In the genomic region with DNA sequence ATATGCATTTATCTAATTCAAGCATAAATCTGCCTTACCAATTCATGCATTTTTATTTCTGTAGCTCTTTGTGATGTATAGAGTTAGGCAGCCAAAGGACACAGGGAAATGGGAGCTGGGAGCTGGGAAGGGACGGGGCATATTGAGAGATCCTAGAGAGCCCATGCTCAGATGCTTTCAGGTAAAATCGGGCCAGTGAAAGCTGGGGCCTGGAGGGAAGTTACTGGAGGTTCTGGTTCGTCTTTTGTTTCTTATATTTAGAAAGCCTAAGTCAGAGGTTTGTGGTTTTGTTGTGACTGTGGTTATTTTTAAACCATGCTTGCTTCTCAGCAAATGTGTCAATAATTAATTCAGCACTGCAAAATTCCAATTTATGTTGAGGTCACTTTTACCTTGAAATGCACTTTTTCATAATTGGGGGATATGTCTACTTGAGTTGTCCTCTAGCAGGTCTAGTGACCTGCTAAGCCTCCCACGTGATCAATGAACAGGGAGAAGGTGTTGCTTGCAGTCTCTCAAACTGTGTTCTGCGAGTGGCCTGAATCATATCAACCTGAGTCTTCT, we compare ENCODE assay signal across 1 cellular context.
TF ChIP-seq lines count a peak whose summit lies in the region.

No MANE protein-coding gene starts in this region.

TF ChIP-seq in GM23338, 12 proteins besides CTCF, POLR2A, EP300 and RAD21 (continued from another document):
- TF ChIP-seq JUNB (IDR thresholded peaks at IDR 0.05; ENCODE audit: unreplicated experiment): no peak
- no peak for TF ChIP-seq EZH2phosphoT487 (IDR thresholded peaks at IDR 0.05; ENCODE audit: unreplicated experiment)
- no peak for TF ChIP-seq NANOG (IDR thresholded peaks at IDR 0.05; ENCODE audit: borderline replicate concordance)
- no peak for TF ChIP-seq EZH2 (IDR thresholded peaks at IDR 0.05; ENCODE audit: low read depth, unreplicated experiment)
- TF ChIP-seq, protein P1, sequence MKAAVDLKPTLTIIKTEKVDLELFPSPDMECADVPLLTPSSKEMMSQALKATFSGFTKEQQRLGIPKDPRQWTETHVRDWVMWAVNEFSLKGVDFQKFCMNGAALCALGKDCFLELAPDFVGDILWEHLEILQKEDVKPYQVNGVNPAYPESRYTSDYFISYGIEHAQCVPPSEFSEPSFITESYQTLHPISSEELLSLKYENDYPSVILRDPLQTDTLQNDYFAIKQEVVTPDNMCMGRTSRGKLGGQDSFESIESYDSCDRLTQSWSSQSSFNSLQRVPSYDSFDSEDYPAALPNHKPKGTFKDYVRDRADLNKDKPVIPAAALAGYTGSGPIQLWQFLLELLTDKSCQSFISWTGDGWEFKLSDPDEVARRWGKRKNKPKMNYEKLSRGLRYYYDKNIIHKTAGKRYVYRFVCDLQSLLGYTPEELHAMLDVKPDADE (IDR thresholded peaks at IDR 0.05): no peak
- TF ChIP-seq, protein P2, sequence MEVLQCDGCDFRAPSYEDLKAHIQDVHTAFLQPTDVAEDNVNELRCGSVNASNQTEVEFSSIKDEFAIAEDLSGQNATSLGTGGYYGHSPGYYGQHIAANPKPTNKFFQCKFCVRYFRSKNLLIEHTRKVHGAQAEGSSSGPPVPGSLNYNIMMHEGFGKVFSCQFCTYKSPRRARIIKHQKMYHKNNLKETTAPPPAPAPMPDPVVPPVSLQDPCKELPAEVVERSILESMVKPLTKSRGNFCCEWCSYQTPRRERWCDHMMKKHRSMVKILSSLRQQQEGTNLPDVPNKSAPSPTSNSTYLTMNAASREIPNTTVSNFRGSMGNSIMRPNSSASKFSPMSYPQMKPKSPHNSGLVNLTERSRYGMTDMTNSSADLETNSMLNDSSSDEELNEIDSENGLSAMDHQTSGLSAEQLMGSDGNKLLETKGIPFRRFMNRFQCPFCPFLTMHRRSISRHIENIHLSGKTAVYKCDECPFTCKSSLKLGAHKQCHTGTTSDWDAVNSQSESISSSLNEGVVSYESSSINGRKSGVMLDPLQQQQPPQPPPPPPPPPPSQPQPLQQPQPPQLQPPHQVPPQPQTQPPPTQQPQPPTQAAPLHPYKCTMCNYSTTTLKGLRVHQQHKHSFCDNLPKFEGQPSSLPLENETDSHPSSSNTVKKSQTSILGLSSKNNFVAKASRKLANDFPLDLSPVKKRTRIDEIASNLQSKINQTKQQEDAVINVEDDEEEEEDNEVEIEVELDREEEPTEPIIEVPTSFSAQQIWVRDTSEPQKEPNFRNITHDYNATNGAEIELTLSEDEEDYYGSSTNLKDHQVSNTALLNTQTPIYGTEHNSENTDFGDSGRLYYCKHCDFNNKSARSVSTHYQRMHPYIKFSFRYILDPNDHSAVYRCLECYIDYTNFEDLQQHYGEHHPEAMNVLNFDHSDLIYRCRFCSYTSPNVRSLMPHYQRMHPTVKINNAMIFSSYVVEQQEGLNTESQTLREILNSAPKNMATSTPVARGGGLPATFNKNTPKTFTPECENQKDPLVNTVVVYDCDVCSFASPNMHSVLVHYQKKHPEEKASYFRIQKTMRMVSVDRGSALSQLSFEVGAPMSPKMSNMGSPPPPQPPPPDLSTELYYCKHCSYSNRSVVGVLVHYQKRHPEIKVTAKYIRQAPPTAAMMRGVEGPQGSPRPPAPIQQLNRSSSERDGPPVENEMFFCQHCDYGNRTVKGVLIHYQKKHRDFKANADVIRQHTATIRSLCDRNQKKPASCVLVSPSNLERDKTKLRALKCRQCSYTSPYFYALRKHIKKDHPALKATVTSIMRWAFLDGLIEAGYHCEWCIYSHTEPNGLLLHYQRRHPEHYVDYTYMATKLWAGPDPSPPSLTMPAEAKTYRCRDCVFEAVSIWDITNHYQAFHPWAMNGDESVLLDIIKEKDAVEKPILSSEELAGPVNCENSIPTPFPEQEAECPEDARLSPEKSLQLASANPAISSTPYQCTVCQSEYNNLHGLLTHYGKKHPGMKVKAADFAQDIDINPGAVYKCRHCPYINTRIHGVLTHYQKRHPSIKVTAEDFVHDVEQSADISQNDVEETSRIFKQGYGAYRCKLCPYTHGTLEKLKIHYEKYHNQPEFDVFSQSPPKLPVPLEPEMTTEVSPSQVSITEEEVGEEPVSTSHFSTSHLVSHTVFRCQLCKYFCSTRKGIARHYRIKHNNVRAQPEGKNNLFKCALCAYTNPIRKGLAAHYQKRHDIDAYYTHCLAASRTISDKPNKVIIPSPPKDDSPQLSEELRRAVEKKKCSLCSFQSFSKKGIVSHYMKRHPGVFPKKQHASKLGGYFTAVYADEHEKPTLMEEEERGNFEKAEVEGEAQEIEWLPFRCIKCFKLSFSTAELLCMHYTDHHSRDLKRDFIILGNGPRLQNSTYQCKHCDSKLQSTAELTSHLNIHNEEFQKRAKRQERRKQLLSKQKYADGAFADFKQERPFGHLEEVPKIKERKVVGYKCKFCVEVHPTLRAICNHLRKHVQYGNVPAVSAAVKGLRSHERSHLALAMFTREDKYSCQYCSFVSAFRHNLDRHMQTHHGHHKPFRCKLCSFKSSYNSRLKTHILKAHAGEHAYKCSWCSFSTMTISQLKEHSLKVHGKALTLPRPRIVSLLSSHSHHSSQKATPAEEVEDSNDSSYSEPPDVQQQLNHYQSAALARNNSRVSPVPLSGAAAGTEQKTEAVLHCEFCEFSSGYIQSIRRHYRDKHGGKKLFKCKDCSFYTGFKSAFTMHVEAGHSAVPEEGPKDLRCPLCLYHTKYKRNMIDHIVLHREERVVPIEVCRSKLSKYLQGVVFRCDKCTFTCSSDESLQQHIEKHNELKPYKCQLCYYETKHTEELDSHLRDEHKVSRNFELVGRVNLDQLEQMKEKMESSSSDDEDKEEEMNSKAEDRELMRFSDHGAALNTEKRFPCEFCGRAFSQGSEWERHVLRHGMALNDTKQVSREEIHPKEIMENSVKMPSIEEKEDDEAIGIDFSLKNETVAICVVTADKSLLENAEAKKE (CRISPR knock-in tag; IDR thresholded peaks at IDR 0.05): no peak
- no peak for TF ChIP-seq STAT1 (IDR thresholded peaks at IDR 0.05; ENCODE audit: unreplicated experiment)
- no peak for TF ChIP-seq CREB1 (CRISPR knock-in tag; IDR thresholded peaks at IDR 0.05; ENCODE audit: low read depth)
- TF ChIP-seq ZNF114 (CRISPR knock-in tag; IDR thresholded peaks at IDR 0.05): no peak
TF ChIP-seq in GM23338: peak in this region for 0.
